In the genomic region with DNA sequence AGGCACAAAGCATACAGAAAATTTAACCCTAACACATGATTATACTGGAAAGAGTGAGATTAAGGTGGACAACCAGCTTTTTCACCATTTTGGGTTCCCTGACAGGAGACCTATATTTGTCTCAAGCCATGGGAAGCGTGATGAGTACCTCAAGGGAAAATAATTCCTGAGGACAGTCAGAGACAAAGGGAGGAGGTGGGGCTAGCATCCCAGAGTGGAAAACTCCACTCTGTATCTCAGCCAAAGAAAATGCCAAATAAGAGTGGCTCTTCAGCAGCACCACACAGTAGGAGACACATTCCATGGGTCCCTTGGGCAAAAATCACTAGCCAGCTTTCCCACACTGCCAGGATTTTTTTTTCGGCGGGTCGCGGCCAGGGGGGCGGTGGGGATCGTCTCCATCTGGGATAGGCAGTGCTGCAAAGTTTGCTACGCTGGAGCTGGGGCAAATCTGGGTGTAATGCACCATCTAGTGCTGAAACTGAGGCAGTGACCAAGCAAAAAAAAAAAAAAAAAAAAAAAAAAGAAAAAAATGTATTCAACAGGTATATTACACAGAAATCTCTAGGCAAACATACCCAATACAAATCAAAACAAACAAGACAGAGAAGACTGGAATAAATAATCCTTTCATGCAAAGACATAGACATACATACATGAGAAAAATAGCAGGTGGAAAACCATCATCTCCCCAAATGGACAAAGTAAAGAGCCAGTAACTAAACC, we compare ENCODE assay signal across 1 cellular context.
TF ChIP-seq lines count a peak whose summit lies in the region.

No MANE protein-coding gene starts in this region.

TF ChIP-seq in H1, 55 proteins besides CTCF, POLR2A, EP300 and RAD21 (continued from another document):
- TF ChIP-seq SIX5 (IDR thresholded peaks at IDR 0.05; ENCODE audit: low read depth, low read length) (no peak), HDAC2 (IDR thresholded peaks at IDR 0.05; ENCODE audit: borderline replicate concordance in 1 of 2, low read depth in 2 of 2, low read length in 2 of 2) (0 out of 4 replicates have a peak, but pooled peaks of 1 of the 2 experiments have one; percentile 21), TEAD4 (IDR thresholded peaks at IDR 0.05; ENCODE audit: low read depth, low read length) (peak; percentile 19; the same call in 1 of the 2 replicates), CREB1 (IDR thresholded peaks at IDR 0.05) (0 out of 2 replicates have a peak, but pooled peaks have one; percentile 27), KDM5A (IDR thresholded peaks at IDR 0.05; ENCODE audit: low read length) (no peak), TAF1 (IDR thresholded peaks at IDR 0.05; ENCODE audit: low read depth, low read length) (0 out of 2 replicates have a peak, but pooled peaks have one; percentile 14), CHD2 (IDR thresholded peaks at IDR 0.05; ENCODE audit: low read length) (0 out of 2 replicates have a peak, but pooled peaks have one; percentile 13)
